1 cellular context compared by ENCODE assay signal in the genomic region with DNA sequence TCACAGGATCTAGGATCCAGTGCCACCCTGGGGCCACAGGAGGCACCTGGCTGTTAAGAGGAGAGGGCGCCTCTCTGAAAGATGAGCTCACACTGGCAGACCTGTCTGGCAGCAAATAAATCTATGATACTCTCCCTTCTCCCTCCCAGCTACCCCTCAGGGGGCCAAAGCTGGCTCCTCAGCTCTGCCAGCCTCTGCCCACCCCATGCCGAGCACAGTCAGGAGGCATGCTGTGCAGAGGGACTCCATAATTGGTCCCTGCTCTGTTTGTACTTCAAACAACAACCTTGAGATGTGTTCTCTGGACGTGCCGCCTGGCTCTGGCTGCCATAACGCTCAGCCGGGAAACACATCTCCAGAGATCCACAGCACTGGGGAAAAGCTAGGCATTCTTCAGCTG.
TF ChIP-seq lines count a peak whose summit lies in the region.

No MANE protein-coding gene starts in this region.

TF ChIP-seq in IMR-90, 13 proteins besides CTCF, POLR2A, EP300 and RAD21 (continued from another document):
- TF ChIP-seq MAZ (IDR thresholded peaks at IDR 0.05; ENCODE audit: borderline replicate concordance, low read depth, low read length): no peak
- no peak for TF ChIP-seq SMC3 (IDR thresholded peaks at IDR 0.05; ENCODE audit: low read depth, low read length)
- no peak for TF ChIP-seq RFX5 (IDR thresholded peaks at IDR 0.05; ENCODE audit: low read depth, low read length)
TF ChIP-seq in IMR-90: peak in this region for 0.
